ENCODE assay signal across 1 cellular context in genomic region chr11:68677432-68677831, GRCh38.
TF ChIP-seq lines count a peak whose summit lies in the region.

No MANE protein-coding gene starts in this region.

TF ChIP-seq in K562, 482 proteins besides CTCF, POLR2A, EP300 and RAD21 (continued from another document):
- TF ChIP-seq, protein P1, sequence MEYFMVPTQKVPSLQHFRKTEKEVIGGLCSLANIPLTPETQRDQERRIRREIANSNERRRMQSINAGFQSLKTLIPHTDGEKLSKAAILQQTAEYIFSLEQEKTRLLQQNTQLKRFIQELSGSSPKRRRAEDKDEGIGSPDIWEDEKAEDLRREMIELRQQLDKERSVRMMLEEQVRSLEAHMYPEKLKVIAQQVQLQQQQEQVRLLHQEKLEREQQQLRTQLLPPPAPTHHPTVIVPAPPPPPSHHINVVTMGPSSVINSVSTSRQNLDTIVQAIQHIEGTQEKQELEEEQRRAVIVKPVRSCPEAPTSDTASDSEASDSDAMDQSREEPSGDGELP (CRISPR knock-in tag; IDR thresholded peaks at IDR 0.05; ENCODE audit: borderline replicate concordance) = peak; percentile 55; the same call in 1 of the 2 replicates
- peak; percentile 67; the same call in 1 of the 2 replicates for TF ChIP-seq SMARCA4 (IDR thresholded peaks at IDR 0.05)
- no peak for TF ChIP-seq SIN3B (IDR thresholded peaks at IDR 0.05; ENCODE audit: low read depth)
- peak; percentile 45 for TF ChIP-seq NEUROD1 (IDR thresholded peaks at IDR 0.05; ENCODE audit: borderline replicate concordance, low read depth, low read length, partially characterized antibody)
- TF ChIP-seq, protein P2, sequence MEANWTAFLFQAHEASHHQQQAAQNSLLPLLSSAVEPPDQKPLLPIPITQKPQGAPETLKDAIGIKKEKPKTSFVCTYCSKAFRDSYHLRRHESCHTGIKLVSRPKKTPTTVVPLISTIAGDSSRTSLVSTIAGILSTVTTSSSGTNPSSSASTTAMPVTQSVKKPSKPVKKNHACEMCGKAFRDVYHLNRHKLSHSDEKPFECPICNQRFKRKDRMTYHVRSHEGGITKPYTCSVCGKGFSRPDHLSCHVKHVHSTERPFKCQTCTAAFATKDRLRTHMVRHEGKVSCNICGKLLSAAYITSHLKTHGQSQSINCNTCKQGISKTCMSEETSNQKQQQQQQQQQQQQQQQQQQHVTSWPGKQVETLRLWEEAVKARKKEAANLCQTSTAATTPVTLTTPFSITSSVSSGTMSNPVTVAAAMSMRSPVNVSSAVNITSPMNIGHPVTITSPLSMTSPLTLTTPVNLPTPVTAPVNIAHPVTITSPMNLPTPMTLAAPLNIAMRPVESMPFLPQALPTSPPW (CRISPR knock-in tag; IDR thresholded peaks at IDR 0.05) = peak; percentile 57
- TF ChIP-seq ZBTB7A (IDR thresholded peaks at IDR 0.05; ENCODE audit: borderline replicate concordance, control insufficient read depth, low read depth, low read length) = peak; percentile 90
- TF ChIP-seq PHF21A (IDR thresholded peaks at IDR 0.05; ENCODE audit: borderline replicate concordance, low read depth) = 0 out of 2 replicates have a peak, but pooled peaks have one; percentile 15
- TF ChIP-seq SREBF2 (CRISPR knock-in tag; IDR thresholded peaks at IDR 0.05) = no peak
- TF ChIP-seq FOSL1 (tag; conservative IDR thresholded peaks at IDR 0.05) = peak; percentile 67; the same call in 1 of the 2 replicates
- peak; percentile 34 to 61; a peak in 3 of 4 replicates for TF ChIP-seq TRIM24 (IDR thresholded peaks at IDR 0.05)
- TF ChIP-seq ZNF764 (CRISPR knock-in tag; IDR thresholded peaks at IDR 0.05; ENCODE audit: low read depth) = no peak
- TF ChIP-seq EGR1 (conservative IDR thresholded peaks at IDR 0.05) = peak; percentile 68
- TF ChIP-seq ARID1B (IDR thresholded peaks at IDR 0.05) = peak; percentile 68
- peak; percentile 76 for TF ChIP-seq NFE2 (IDR thresholded peaks at IDR 0.05; ENCODE audit: low read depth)
- TF ChIP-seq CBFA2T3 (IDR thresholded peaks at IDR 0.05) = peak; percentile 78
- TF ChIP-seq HDAC1 (IDR thresholded peaks at IDR 0.05) = peak in 1 of 2 experiments; percentile 47; a peak in 1 of 4 replicates
- TF ChIP-seq JUN (IDR thresholded peaks at IDR 0.05; ENCODE audit: borderline replicate concordance, low read depth, low read length) = peak; percentile 80; the same call in 1 of the 2 replicates
- TF ChIP-seq JUN (CRISPR knock-in tag; IDR thresholded peaks at IDR 0.05; ENCODE audit: borderline replicate concordance) = no peak
- TF ChIP-seq CREM (IDR thresholded peaks at IDR 0.05; ENCODE audit: low read depth) = peak; percentile 54; the same call in 1 of the 2 replicates
- TF ChIP-seq KDM2B (CRISPR knock-in tag; IDR thresholded peaks at IDR 0.05) = no peak
- TF ChIP-seq ZEB2 (IDR thresholded peaks at IDR 0.05) = peak; percentile 20; the same call in 1 of the 2 replicates
- 0 out of 2 replicates have a peak, but pooled peaks have one; percentile 17 for TF ChIP-seq CREB1 (IDR thresholded peaks at IDR 0.05)
- TF ChIP-seq CREB1 (CRISPR knock-in tag; IDR thresholded peaks at IDR 0.05) = no peak
- TF ChIP-seq SMARCE1 (IDR thresholded peaks at IDR 0.05) = peak; percentile 54; the same call in 1 of the 2 replicates
